Comparison of ENCODE assay signal across 15 cellular contexts in genomic region chr20:17644451-17644850, GRCh38. TPM values are rescaled to one million over a fixed set of nuclear protein-coding genes. Genes with fewer than 3 reads are reported as not detected.
DNase-seq lines count a peak whose midpoint lies in the region; ATAC-seq and TF ChIP-seq lines count a peak whose summit lies in the region.
"Had no signal": no experiment of that assay in that cellular context is flagged by ENCODE, and none has a peak within 500 bp of the region (broad histone marks: within the 10 kb centered on the region; RNA-seq: fewer than 3 reads in every experiment).

No MANE protein-coding gene starts in this region.

- TF ChIP-seq CTCF in adrenal gland (IDR thresholded peaks at IDR 0.05), result no peak
- no peak for TF ChIP-seq CTCF in heart left ventricle (IDR thresholded peaks at IDR 0.05)
- no peak for TF ChIP-seq CTCF in nephron (IDR thresholded peaks at IDR 0.05; ENCODE audit: unreplicated experiment in 3 of 3)
- TF ChIP-seq CTCF in testis (IDR thresholded peaks at IDR 0.05), result no peak

- WGBS in adrenal gland, 4 donors, result 39 to 52% (median 42%) methylated on average over 10 to 13 of the region's 13 CpGs
- 43 to 69% (median 52%) methylated on average over 13 of the region's 13 CpGs for WGBS in heart left ventricle, 4 donors
- 74 to 75% methylated on average over 13 of the region's 13 CpGs for WGBS in testis, 2 donors

- H3K27ac ChIP-seq in adrenal gland (peak overlapping the region in 3 of 5 donors; percentile 37 to 64 (median 55)), heart left ventricle (peak overlapping the region in 10 of 12 donors; percentile 2 to 72 (median 45)), testis (no peak overlapping the region)

- H3K36me3 ChIP-seq in adrenal gland (replicated peaks in 1 of 2) (peaks cover 0 to 31% of the 10 kb centered on the region in 2 donors), heart left ventricle (peaks cover 0 to 55% (median 27%) of the 10 kb centered on the region in 9 donors), testis (ENCODE audit: low read depth, missing control alignments) (no peaks in the 10 kb centered on the region)

- H3K9me3 Mint-ChIP-seq in nephron, result no peaks in the 10 kb centered on the region
- H3K9me3 Mint-ChIP-seq: activated CD4-positive, alpha-beta T cell treated with anti-CD3 and anti-CD28 coated beads, Interleukin-2, amount 10 ng/mL, durations not matched to agents 7 days and 5 days had no signal

- DNase-seq in adrenal gland, result peak; percentile 75 to 92 (median 88)
- DNase-seq in heart left ventricle, result peak in 3 of 5 donors; percentile 59 to 68 (median 68)
- DNase-seq in testis, result peak; percentile 40
- DNase-seq in stimulated activated CD4-positive, alpha-beta T cell treated with anti-CD3 and anti-CD28 coated beads, Interleukin-2, amount 100 ng/mL, for 48 hours, result no peak
- DNase-seq in NCI-H128 (lab: John Stamatoyannopoulos, UW; ENCODE audit: unreplicated experiment), result no peak
- DNase-seq in NCI-H748 treated with DMSO at 0.1 percent for 48 hours (lab: John Stamatoyannopoulos, UW), result no peak
- DNase-seq: activated CD4-positive, alpha-beta T cell treated with anti-CD3 and anti-CD28 coated beads, Interleukin-2, amount 10 ng/mL, durations not matched to agents 7 days and 5 days; activated T-cell treated with anti-CD3 and anti-CD28 coated beads, Interleukin-2, amount 50 U/mL, for 48 hours; esophagus squamous epithelium had no signal

- H3K27me3 ChIP-seq in adrenal gland, result no peaks in the 10 kb centered on the region
- no peaks in the 10 kb centered on the region for H3K27me3 ChIP-seq in heart left ventricle
- no peaks in the 10 kb centered on the region for H3K27me3 ChIP-seq in testis
- H3K27me3 ChIP-seq: esophagus squamous epithelium had no signal

- intact Hi-C loops in adrenal gland (cut with DNase I) (no loop called here), heart left ventricle (cut with DNase I) (loop anchor here in 1 of 10 donors (10.0 kb wide), 1 partner anchor 250 kb away; no protein-coding TSS in a partner anchor), testis (cut with DNase I; ENCODE audit: low total_unique reads) (no loop called here)

- H3K4me3 Mint-ChIP-seq in nephron, result peak overlapping the region; percentile 4 to 62 (median 19)
- H3K4me3 Mint-ChIP-seq: activated CD4-positive, alpha-beta T cell treated with anti-CD3 and anti-CD28 coated beads, Interleukin-2, amount 10 ng/mL, durations not matched to agents 7 days and 5 days had no signal

- H3K4me1 Mint-ChIP-seq in nephron, result peaks cover 64% of the 10 kb centered on the region

- TF ChIP-seq POLR2A in adrenal gland (IDR thresholded peaks at IDR 0.05) (peak in 1 of 2 donors; percentile 48), heart left ventricle (IDR thresholded peaks at IDR 0.05) (no peak), testis (IDR thresholded peaks at IDR 0.05) (no peak)

- H3K36me3 Mint-ChIP-seq in nephron (ENCODE audit: low read depth), result peaks cover 9% of the 10 kb centered on the region

- peak in 3 of 4 donors; percentile 28 to 62 (median 36) for ATAC-seq in heart left ventricle
- ATAC-seq in HG02852 (IDR thresholded peaks at IDR 0.05; ENCODE audit: unreplicated experiment), result no peak

- no peaks in the 10 kb centered on the region for H3K27me3 Mint-ChIP-seq in nephron (ENCODE audit: low read depth)
- H3K27me3 Mint-ChIP-seq: activated CD4-positive, alpha-beta T cell treated with anti-CD3 and anti-CD28 coated beads, Interleukin-2, amount 10 ng/mL, durations not matched to agents 7 days and 5 days had no signal

- H3K9me3 ChIP-seq in adrenal gland (replicated peaks in 1 of 3) (no peaks in the 10 kb centered on the region), heart left ventricle (no peaks in the 10 kb centered on the region), testis (no peaks in the 10 kb centered on the region)
- H3K9me3 ChIP-seq: esophagus squamous epithelium had no signal

- H3K27ac Mint-ChIP-seq in nephron, result peak overlapping the region; percentile 87 to 98 (median 90)
- H3K27ac Mint-ChIP-seq: activated CD4-positive, alpha-beta T cell treated with anti-CD3 and anti-CD28 coated beads, Interleukin-2, amount 10 ng/mL, durations not matched to agents 7 days and 5 days had no signal

- H3K4me3 ChIP-seq in adrenal gland (no peak overlapping the region), heart left ventricle (no peak overlapping the region), testis (no peak overlapping the region)
- H3K4me3 ChIP-seq: esophagus squamous epithelium had no signal

- H3K4me1 ChIP-seq in adrenal gland (replicated peaks in 1 of 2), result peaks cover 27 to 69% of the 10 kb centered on the region in 2 donors
- H3K4me1 ChIP-seq in heart left ventricle, result peaks cover 0 to 80% (median 60%) of the 10 kb centered on the region in 12 donors
- H3K4me1 ChIP-seq in testis, result peaks cover 29% of the 10 kb centered on the region

RNA-seq across cellular contexts. Expression of gene RRBP1, which starts 37.6 kb away (rescaled TPM):
- 100 to 1,000 TPM in 6 of 8 donors, 10 to 100 TPM in 2; 78.0 to 261 (median 131) TPM for total RNA-seq in adrenal gland
- 100 to 1,000 TPM; 107 to 168 (median 125) TPM for polyA plus RNA-seq in adrenal gland
- total RNA-seq in heart left ventricle, result 10 to 100 TPM; 27.9 to 91.3 (median 40.0) TPM
- polyA plus RNA-seq in heart left ventricle, result 10 to 100 TPM; 24.9 to 53.8 TPM
- 100 to 1,000 TPM; 144 to 146 TPM for total RNA-seq in testis
- polyA plus RNA-seq in testis (ENCODE audit: insufficient read depth, low read depth, low replicate concordance), result 93.8 TPM

RNA-seq across cellular contexts. Expression of gene BANF2, which starts 55.3 kb away (rescaled TPM):
- total RNA-seq in adrenal gland, result not detected
- polyA plus RNA-seq in adrenal gland, result not detected
- not detected for total RNA-seq in heart left ventricle
- not detected for polyA plus RNA-seq in heart left ventricle
- total RNA-seq in testis, result 10 to 100 TPM; 29.5 to 60.2 TPM
- 133 TPM for polyA plus RNA-seq in testis (ENCODE audit: insufficient read depth, low read depth, low replicate concordance)
- total RNA-seq: activated CD4-positive, alpha-beta T cell treated with anti-CD3 and anti-CD28 coated beads, Interleukin-2, amount 10 ng/mL, durations not matched to agents 7 days and 5 days; Daoy; esophagus squamous epithelium; H4; lung microvascular endothelial cell; SK-MEL-5 had no signal

Comparison
In these comparisons a context has a peak if more than half of its experiments do, and no peak if none do; other contexts are left out.
1. DNase-seq: peak in adrenal gland (7 of 7), heart left ventricle (3 of 5) and testis (single experiment); none in stimulated activated CD4-positive, alpha-beta T cell treated with anti-CD3 and anti-CD28 coated beads, Interleukin-2, amount 100 ng/mL, for 48 hours (0 of 2), NCI-H128 (single experiment) and NCI-H748 treated with DMSO at 0.1 percent for 48 hours (single experiment).
2. H3K27ac ChIP-seq: peak in adrenal gland (3 of 5) and heart left ventricle (10 of 12); none in testis (0 of 2).
3. RNA of gene BANF2, which starts 55.3 kb away (total RNA-seq): 29.5 to 60.2 TPM in testis; not detected in adrenal gland and not detected in heart left ventricle; every median in the first group is over 10 times any median in the second.